In genomic region chr19:40280608-40281221, GRCh38 we compare ENCODE assay signal across 10 cellular contexts. TPM values are rescaled to one million over a fixed set of nuclear protein-coding genes. Genes with fewer than 3 reads are reported as not detected.
DNase-seq lines count a peak whose midpoint lies in the region; ATAC-seq, FAIRE-seq and TF ChIP-seq lines count a peak whose summit lies in the region.
"Had no signal": no experiment of that assay in that cellular context is flagged by ENCODE, and none has a peak within 500 bp of the region (broad histone marks: within the 10 kb centered on the region; RNA-seq: fewer than 3 reads in every experiment).

No MANE protein-coding gene starts in this region.

- TF ChIP-seq POLR2A in prostate gland (IDR thresholded peaks at IDR 0.05), result no peak

- WGBS in prostate gland, result 49% methylated on average over 10 of the region's 10 CpGs

- H3K27ac ChIP-seq in prostate gland, result peak overlapping the region; percentile 28 to 44

- no peaks in the 10 kb centered on the region for H3K9me3 Mint-ChIP-seq in activated B cell treated with CpG ODN at 0.5 μM for 24 hours

- ATAC-seq in activated B cell treated with CpG ODN at 0.5 μM for 24 hours (ENCODE audit: low read depth) (no peak), left ventricle myocardium superior (peak; percentile 18), GM21529 (IDR thresholded peaks at IDR 0.05; ENCODE audit: unreplicated experiment) (no peak), HG02840 (IDR thresholded peaks at IDR 0.05; ENCODE audit: low FRiP score, unreplicated experiment) (no peak)

- TF ChIP-seq CTCF in activated B cell treated with CpG ODN at 0.5 μM for 24 hours (IDR thresholded peaks at IDR 0.05), result no peak
- no peak for TF ChIP-seq CTCF in prostate gland (IDR thresholded peaks at IDR 0.05)

- no peaks in the 10 kb centered on the region for H3K27me3 Mint-ChIP-seq in activated B cell treated with CpG ODN at 0.5 μM for 24 hours

- peak overlapping the region in 1 of 2 donors; percentile 3 for H3K4me3 ChIP-seq in prostate gland

- intact Hi-C loops in activated B cell treated with CpG ODN at 0.5 μM for 24 hours (cut with micrococcal nuclease) (loop anchor here (10.0 kb wide), 2 partner anchors 136 to 494 kb away; partner anchors contain the start of genes MIA and RAB4B), left ventricle myocardium superior (cut with micrococcal nuclease) (no loop called here), prostate gland (cut with DNase I) (no loop called here)

- peak overlapping the region; percentile 67 for H3K4me3 Mint-ChIP-seq in activated B cell treated with CpG ODN at 0.5 μM for 24 hours

- H3K36me3 ChIP-seq in prostate gland, result no peaks in the 10 kb centered on the region

- H3K27me3 ChIP-seq in prostate gland (replicated peaks; ENCODE audit: insufficient read depth), result no peaks in the 10 kb centered on the region

- peaks cover 16% of the 10 kb centered on the region for H3K36me3 Mint-ChIP-seq in activated B cell treated with CpG ODN at 0.5 μM for 24 hours (ENCODE audit: low read depth)

- peak; percentile 35 for FAIRE-seq in GM18507 (lab: Jason Lieb, UNC)

- H3K4me1 ChIP-seq in prostate gland (replicated peaks), result peaks cover 23% of the 10 kb centered on the region

- no peaks in the 10 kb centered on the region for H3K9me3 ChIP-seq in prostate gland

- H3K27ac Mint-ChIP-seq in activated B cell treated with CpG ODN at 0.5 μM for 24 hours, result peak overlapping the region; percentile 81

- POLR2A ChIA-PET in activated B cell treated with CpG ODN at 0.5 μM for 24 hours (lab: Charles Lee), result interaction anchor here (0.8 kb wide), 1 partner anchor 24 kb away, joined by 4 read pairs; no protein-coding TSS in a partner anchor

- peaks cover 85% of the 10 kb centered on the region for H3K4me1 Mint-ChIP-seq in activated B cell treated with CpG ODN at 0.5 μM for 24 hours

- CTCF ChIA-PET in activated B cell treated with CpG ODN at 0.5 μM for 24 hours (lab: Charles Lee), result no interaction called here

- DNase-seq in GM18507 (ENCODE audit: extremely low spot score, insufficient read length, low read depth) (no peak), activated B cell treated with CpG ODN at 0.5 μM for 24 hours (no peak), left ventricle myocardium superior (no peak), prostate gland (ENCODE audit: low spot score) (peak; percentile 70)
- DNase-seq in stimulated activated naive CD4-positive, alpha-beta T cell (lab: John Stamatoyannopoulos, UW), result no peak
- DNase-seq in activated CD4-positive, alpha-beta T cell treated with anti-CD3 and anti-CD28 coated beads for 48 hours, result no peak
- DNase-seq: EL had no signal

RNA-seq across cellular contexts. Expression of gene AKT2, which starts 4.4 kb away (rescaled TPM):
- 157 and 176 TPM in 2 replicates for total RNA-seq in activated B cell treated with CpG ODN at 0.5 μM for 24 hours
- 135 TPM for total RNA-seq in left ventricle myocardium superior
- total RNA-seq in prostate gland, result 100 to 1,000 TPM in 1 of 2 donors, 10 to 100 TPM in 1; 95.3 to 171 TPM

RNA-seq across cellular contexts. Expression of gene CCNP, which starts 54.2 kb away (rescaled TPM):
- total RNA-seq in activated B cell treated with CpG ODN at 0.5 μM for 24 hours (0.16 and 0.42 TPM in 2 replicates), left ventricle myocardium superior (not detected), prostate gland (under 1 TPM; 0.82 to 0.85 TPM)
- total RNA-seq: HT1080 had no signal
